In the genomic region with DNA sequence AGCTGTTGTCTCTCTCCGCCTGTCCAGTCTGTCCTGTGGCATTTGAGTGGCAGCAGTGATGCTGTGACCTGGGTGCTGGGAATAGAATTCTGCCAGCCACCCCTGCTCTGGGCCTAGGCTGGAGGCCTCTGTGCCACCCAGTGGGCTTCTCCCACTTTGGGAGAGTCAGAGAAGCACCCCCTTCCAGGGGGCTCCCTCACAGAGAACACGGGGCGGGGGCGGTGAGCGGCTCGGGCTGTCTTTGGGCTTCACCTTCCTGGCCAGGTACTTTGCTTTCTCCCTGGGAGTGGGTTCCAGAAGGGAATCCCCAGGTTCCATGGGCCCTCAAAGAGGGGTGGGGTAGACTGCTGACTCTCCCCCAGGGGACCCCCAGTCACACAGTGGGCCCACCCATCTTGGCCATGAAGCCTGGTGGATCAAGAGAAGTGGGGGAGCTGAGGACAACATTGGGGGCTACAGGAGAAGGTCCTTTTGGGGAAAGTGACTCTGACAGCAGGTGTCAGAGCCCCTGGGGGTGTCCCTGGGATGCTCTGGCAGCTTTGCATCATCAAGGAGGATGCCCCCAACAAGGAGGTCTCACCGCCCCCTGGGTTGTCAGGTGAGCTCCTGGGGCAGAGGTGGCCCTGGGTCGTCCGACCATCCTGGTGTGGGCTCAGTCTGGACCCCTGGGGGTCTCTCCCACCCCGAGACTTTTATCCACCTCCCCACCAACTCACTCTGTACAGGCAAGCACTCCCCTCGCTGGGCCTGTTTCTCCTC, we compare ENCODE assay signal across 32 cellular contexts. TPM values are rescaled to one million over a fixed set of nuclear protein-coding genes. Genes with fewer than 3 reads are reported as not detected.
DNase-seq lines count a peak whose midpoint lies in the region; ATAC-seq, FAIRE-seq and TF ChIP-seq lines count a peak whose summit lies in the region.
"Had no signal": no experiment of that assay in that cellular context is flagged by ENCODE, and none has a peak within 500 bp of the region (broad histone marks: within the 10 kb centered on the region; RNA-seq: fewer than 3 reads in every experiment).

No MANE protein-coding gene starts in this region.

- 90% methylated on average over 11 of the region's 11 CpGs; no CpG with 5 or more reads in 1 of the 2 experiments for WGBS in H1 (ENCODE audit: extremely low coverage in 1 of 2, insufficient coverage in 1 of 2, insufficient read length in 1 of 2, insufficient replicate concordance in 2 of 2, low coverage in 1 of 2, low lambda C conversion rate in 2 of 2, missing lambda C conversion rate in 1 of 2), 2 experiments
- 89 to 96% methylated on average over 7 to 8 of the region's 11 CpGs for WGBS in thyroid gland, 2 donors

- peaks cover 4 to 45% (median 29%) of the 10 kb centered on the region in 10 experiments; a peak in 18 of 20 replicates for H3K4me1 ChIP-seq in BLaER1 treated with 17β-estradiol and CSF1 and Interleukin-3, amounts not matched to agents 10 nM and 100 nM
- H3K4me1 ChIP-seq in H1 (replicated peaks in 1 of 4; ENCODE audit: control insufficient read depth in 3 of 4, insufficient read depth in 4 of 4, low read length in 3 of 4) (peaks cover 3 to 10% (median 4%) of the 10 kb centered on the region in 4 experiments), thyroid gland (peaks cover 14 to 33% of the 10 kb centered on the region in 2 donors)
- H3K4me1 ChIP-seq: colonic mucosa had no signal

- H3K9me3 Mint-ChIP-seq in activated CD4-positive, alpha-beta memory T cell treated with anti-CD3 and anti-CD28 coated beads, Interleukin-2, amount 10 ng/mL, durations not matched to agents 7 days and 5 days: no peaks in the 10 kb centered on the region
- H3K9me3 Mint-ChIP-seq: activated naive CD4-positive, alpha-beta T cell treated with anti-CD3 and anti-CD28 coated beads, Interleukin-2, amount 50 U/mL, for 24 hours; activated T-helper 17 cell treated with anti-CD3 and anti-CD28 coated beads, Interleukin-2, amount 50 U/mL, for 72 hours; stimulated activated naive CD8-positive, alpha-beta T cell treated with anti-CD3 and anti-CD28 coated beads, Interleukin-15, amount 100 ng/mL, for 72 hours had no signal

- H3K4me3 Mint-ChIP-seq in activated CD4-positive, alpha-beta memory T cell treated with anti-CD3 and anti-CD28 coated beads, Interleukin-2, amount 10 ng/mL, durations not matched to agents 7 days and 5 days: no peak overlapping the region

- no peak overlapping the region for H3K4ac ChIP-seq in H1 (replicated peaks; ENCODE audit: insufficient read length, low read depth, low read length)

- H3K36me3 Mint-ChIP-seq in activated CD4-positive, alpha-beta memory T cell treated with anti-CD3 and anti-CD28 coated beads, Interleukin-2, amount 10 ng/mL, durations not matched to agents 7 days and 5 days (ENCODE audit: low read depth): no peaks in the 10 kb centered on the region
- H3K36me3 Mint-ChIP-seq: activated naive CD4-positive, alpha-beta T cell treated with anti-CD3 and anti-CD28 coated beads, Interleukin-2, amount 50 U/mL, for 24 hours; neural progenitor cell had no signal

- POLR2A ChIA-PET in H1 (lab: Charles Lee; ENCODE audit: partially characterized antibody): interaction anchor here (0.7 to 0.9 kb wide), 2 partner anchors 28 to 49 kb away, joined by 3 read pairs; no protein-coding TSS in a partner anchor
- POLR2A ChIA-PET in activated CD4-positive, alpha-beta memory T cell treated with anti-CD3 and anti-CD28 coated beads, Interleukin-2, amount 10 ng/mL, durations not matched to agents 7 days and 5 days (lab: Charles Lee): no interaction called here

- no peaks in the 10 kb centered on the region for H3K79me2 ChIP-seq in H1 (ENCODE audit: control insufficient read depth in 1 of 2, insufficient read depth in 2 of 2, low read length in 2 of 2)
- H3K79me2 ChIP-seq: hepatocyte had no signal

- no peaks in the 10 kb centered on the region for H3K36me3 ChIP-seq in BLaER1 treated with 17β-estradiol and CSF1 and Interleukin-3, amounts not matched to agents 10 nM and 100 nM
- no peaks in the 10 kb centered on the region for H3K36me3 ChIP-seq in H7 (replicated peaks; ENCODE audit: control insufficient read depth, insufficient read depth, low read length)
- no peaks in the 10 kb centered on the region for H3K36me3 ChIP-seq in H1 (ENCODE audit: control insufficient read depth in 2 of 4, insufficient read depth in 4 of 4, low read length in 3 of 4)
- no peaks in the 10 kb centered on the region for H3K36me3 ChIP-seq in thyroid gland
- H3K36me3 ChIP-seq: colonic mucosa, neural progenitor cell, right atrium auricular region, thoracic aorta had no signal

- H3K4me1 Mint-ChIP-seq in activated CD4-positive, alpha-beta memory T cell treated with anti-CD3 and anti-CD28 coated beads, Interleukin-2, amount 10 ng/mL, durations not matched to agents 7 days and 5 days: peaks cover 3% of the 10 kb centered on the region
- H3K4me1 Mint-ChIP-seq: activated T-helper 17 cell treated with anti-CD3 and anti-CD28 coated beads, Interleukin-2, amount 50 U/mL, for 72 hours had no signal

- no peak overlapping the region for H2BK120ac ChIP-seq in H1 (replicated peaks; ENCODE audit: low read depth, low read length)

- H2BK5ac ChIP-seq in H1 (ENCODE audit: low read depth, low read length): no peak overlapping the region; the same call in 1 of the 2 replicates

- H3K4me2 ChIP-seq in BLaER1 treated with 17β-estradiol and CSF1 and Interleukin-3, amounts not matched to agents 10 nM and 100 nM: peak overlapping the region; percentile 87 to 99 (median 97); a peak in 21 of 22 replicates
- peak overlapping the region in 1 of 2 experiments; percentile 83; a peak in 1 of 4 replicates for H3K4me2 ChIP-seq in H1 (ENCODE audit: insufficient read depth in 1 of 2, low read depth in 2 of 2, low read length in 2 of 2)

- no peak overlapping the region for H3K14ac ChIP-seq in H1 (ENCODE audit: insufficient read length)

- no peak for FAIRE-seq in H1 (lab: Jason Lieb, UNC)
- FAIRE-seq: GM19239, HTR-8/SVneo had no signal

- H3K4me3 ChIP-seq in BLaER1 treated with 17β-estradiol and CSF1 and Interleukin-3, amounts not matched to agents 10 nM and 100 nM: peak overlapping the region in 1 of 10 experiments; percentile 61; a peak in 2 of 20 replicates
- H3K4me3 ChIP-seq in H7 (ENCODE audit: insufficient read depth, low read depth, low read length) (no peak overlapping the region), H1 (ENCODE audit: extremely low read depth in 1 of 4, insufficient read depth in 2 of 4, low read depth in 3 of 4, low read length in 4 of 4) (no peak overlapping the region), thyroid gland (replicated peaks in 1 of 3) (no peak overlapping the region)
- H3K4me3 ChIP-seq: hepatocyte had no signal

- peaks cover 0 to 10% (median 0%) of the 10 kb centered on the region in 11 experiments; a peak in 1 of 22 replicates for H3K27me3 ChIP-seq in BLaER1 treated with 17β-estradiol and CSF1 and Interleukin-3, amounts not matched to agents 10 nM and 100 nM
- peaks cover 31% of the 10 kb centered on the region for H3K27me3 ChIP-seq in H7 (ENCODE audit: control insufficient read depth, insufficient read depth, low read length)
- H3K27me3 ChIP-seq in H1 (replicated peaks in 1 of 4; ENCODE audit: control insufficient read depth in 3 of 4, extremely low read depth in 1 of 4, insufficient read depth in 3 of 4, low read length in 3 of 4): peaks cover 18 to 35% (median 30%) of the 10 kb centered on the region in 4 experiments
- no peaks in the 10 kb centered on the region for H3K27me3 ChIP-seq in thyroid gland
- H3K27me3 ChIP-seq: right atrium auricular region had no signal

- peaks cover 11% of the 10 kb centered on the region; the same call in 1 of the 2 replicates for H3K23me2 ChIP-seq in H1 (ENCODE audit: low read depth, low read length)

- H2AFZ ChIP-seq in H1 (ENCODE audit: low read length): no peak overlapping the region
- H2AFZ ChIP-seq: neural progenitor cell had no signal

- H3K27me3 Mint-ChIP-seq in activated CD4-positive, alpha-beta memory T cell treated with anti-CD3 and anti-CD28 coated beads, Interleukin-2, amount 10 ng/mL, durations not matched to agents 7 days and 5 days: peaks cover 17% of the 10 kb centered on the region

- TF ChIP-seq EP300 in H1 (IDR thresholded peaks at IDR 0.05; ENCODE audit: borderline replicate concordance in 1 of 2, low read depth in 2 of 2, low read length in 2 of 2): no peak

- CTCF ChIA-PET in H1 (lab: Charles Lee; ENCODE audit: partially characterized antibody): interaction anchor here (1.6 kb wide), 1 partner anchor 182 kb away, joined by 4 read pairs; no protein-coding TSS in a partner anchor
- CTCF ChIA-PET in activated CD4-positive, alpha-beta memory T cell treated with anti-CD3 and anti-CD28 coated beads, Interleukin-2, amount 10 ng/mL, durations not matched to agents 7 days and 5 days (lab: Charles Lee): no interaction called here

- intact Hi-C loops in thyroid gland (cut with DNase I): no loop called here

- H4K91ac ChIP-seq in H1 (replicated peaks; ENCODE audit: insufficient read length, low read length): no peak overlapping the region

- no peak overlapping the region for H3K23ac ChIP-seq in H1 (ENCODE audit: insufficient read length)

- no peak for ATAC-seq in GM21360 (IDR thresholded peaks at IDR 0.05; ENCODE audit: unreplicated experiment)
- no peak for ATAC-seq in GM21786 (IDR thresholded peaks at IDR 0.05; ENCODE audit: unreplicated experiment)
- ATAC-seq: activated T-helper 17 cell treated with anti-CD3 and anti-CD28 coated beads, Interleukin-2, amount 50 U/mL, for 72 hours; stimulated activated naive CD8-positive, alpha-beta T cell treated with anti-CD3 and anti-CD28 coated beads, Interleukin-15, amount 100 ng/mL, for 72 hours had no signal

- H3K56ac ChIP-seq in H1 (replicated peaks; ENCODE audit: insufficient read length, low read depth, low read length): no peak overlapping the region

- 0 out of 2 replicates have a peak overlapping the region, but pooled peaks have one; percentile 53 for H2AK5ac ChIP-seq in H1 (ENCODE audit: low read depth, low read length)

- H2BK15ac ChIP-seq in H1 (ENCODE audit: low read length): no peak overlapping the region

- no peak overlapping the region for H3K27ac ChIP-seq in BLaER1 treated with 17β-estradiol and CSF1 and Interleukin-3, amounts not matched to agents 10 nM and 100 nM
- H3K27ac ChIP-seq in H1 (ENCODE audit: low read depth, low read length) (no peak overlapping the region; the same call in 1 of the 2 replicates), thyroid gland (peak overlapping the region in 2 of 3 donors; percentile 4 to 32)
- H3K27ac ChIP-seq: colonic mucosa, hepatocyte, neural progenitor cell, thoracic aorta had no signal

- TF ChIP-seq CTCF in H1 (IDR thresholded peaks at IDR 0.05; ENCODE audit: control extremely low read depth in 1 of 3, insufficient read depth in 1 of 3, low read depth in 1 of 3, low read length in 3 of 3) (no peak), thyroid gland (IDR thresholded peaks at IDR 0.05) (no peak)

- peak overlapping the region; percentile 69; the same call in 1 of the 2 replicates for H4K8ac ChIP-seq in H1 (ENCODE audit: extremely low read depth, insufficient read depth, low read length)

- no peaks in the 10 kb centered on the region for H3K9me3 ChIP-seq in BLaER1 treated with 17β-estradiol and CSF1 and Interleukin-3, amounts not matched to agents 10 nM and 100 nM (replicated peaks in 1 of 11)
- H3K9me3 ChIP-seq in H1 (ENCODE audit: insufficient read depth in 2 of 2, low read depth in 1 of 2, low read length in 1 of 2) (no peaks in the 10 kb centered on the region), thyroid gland (no peaks in the 10 kb centered on the region)
- H3K9me3 ChIP-seq: colonic mucosa, right atrium auricular region, thoracic aorta had no signal

- DNase-seq in H7 (peak; percentile 36), H1 (ENCODE audit: low read depth in 1 of 2, low spot score in 2 of 2) (no peak), thyroid gland (no peak)
- DNase-seq in activated CD4-positive, alpha-beta memory T cell treated with anti-CD3 and anti-CD28 coated beads, Interleukin-2, amount 10 ng/mL, durations not matched to agents 7 days and 5 days: no peak
- DNase-seq: activated CD4-positive, alpha-beta T cell treated with anti-CD3 and anti-CD28 coated beads, Interleukin-2, amount 50 U/mL, for 4 hours; activated CD4-positive, CD25-positive, alpha-beta regulatory T cell; amniotic stem cell; colonic mucosa; DMS79; effector CD8-positive, alpha-beta T cell; GF-D8; GOT3; KBM-7; NCI-H1092 treated with DMSO at 0.1 percent for 48 hours; NCI-H187 treated with DMSO at 0.1 percent for 48 hours; NCI-H2171; NCI-H510A; RPMI8226; stimulated activated CD4-positive, alpha-beta T cell treated with anti-CD3 and anti-CD28 coated beads, Interleukin-1b, Interleukin-23, amount 100 ng/mL, for 48 hours; stimulated activated naive CD8-positive, alpha-beta T cell treated with anti-CD3 and anti-CD28 coated beads, Interleukin-15, amount 100 ng/mL, for 72 hours had no signal

- no peak for TF ChIP-seq RAD21 in H1 (IDR thresholded peaks at IDR 0.05 in 1 of 2, conservative IDR thresholded peaks at IDR 0.05 in 1 of 2; ENCODE audit: low read depth in 2 of 2, low read length in 2 of 2)

- H2BK12ac ChIP-seq in H1 (ENCODE audit: low read depth, low read length): no peak overlapping the region

- H3K27ac Mint-ChIP-seq in activated CD4-positive, alpha-beta memory T cell treated with anti-CD3 and anti-CD28 coated beads, Interleukin-2, amount 10 ng/mL, durations not matched to agents 7 days and 5 days: no peak overlapping the region
- H3K27ac Mint-ChIP-seq: activated naive CD4-positive, alpha-beta T cell treated with anti-CD3 and anti-CD28 coated beads, Interleukin-2, amount 50 U/mL, for 24 hours; activated T-helper 17 cell treated with anti-CD3 and anti-CD28 coated beads, Interleukin-2, amount 50 U/mL, for 72 hours; CD14-positive monocyte; neural progenitor cell; stimulated activated naive CD8-positive, alpha-beta T cell treated with anti-CD3 and anti-CD28 coated beads, Interleukin-15, amount 100 ng/mL, for 72 hours had no signal

- no peaks in the 10 kb centered on the region for H3K79me1 ChIP-seq in H1 (ENCODE audit: low read depth, low read length)

- H3K9ac ChIP-seq in BLaER1 treated with 17β-estradiol and CSF1 and Interleukin-3, amounts not matched to agents 10 nM and 100 nM: peak overlapping the region in 4 of 11 experiments; percentile 72 to 76 (median 72); a peak in 5 of 22 replicates
- no peak overlapping the region for H3K9ac ChIP-seq in H1 (replicated peaks in 1 of 4; ENCODE audit: extremely low read depth in 1 of 4, low read depth in 3 of 4, low read length in 3 of 4)
- H3K9ac ChIP-seq: neural progenitor cell had no signal

- 0 out of 22 replicates have a peak, but pooled peaks cover 0 to 3% (median 0%) of the 10 kb centered on the region in 11 experiments for H4K20me1 ChIP-seq in BLaER1 treated with 17β-estradiol and CSF1 and Interleukin-3, amounts not matched to agents 10 nM and 100 nM
- no peaks in the 10 kb centered on the region for H4K20me1 ChIP-seq in H1 (replicated peaks in 1 of 2; ENCODE audit: control insufficient read depth in 1 of 2, insufficient read depth in 2 of 2, low read length in 2 of 2)

- H3K18ac ChIP-seq in H1 (ENCODE audit: extremely low read depth, low read length): no peak overlapping the region

- H2BK20ac ChIP-seq in H1 (ENCODE audit: low read length): no peak overlapping the region

- H4K5ac ChIP-seq in H1 (ENCODE audit: insufficient read length, low read depth, low read length): no peak overlapping the region

- TF ChIP-seq POLR2A in H1 (IDR thresholded peaks at IDR 0.05; ENCODE audit: control extremely low read depth in 1 of 2, low read depth in 2 of 2, low read length in 2 of 2) (no peak), thyroid gland (IDR thresholded peaks at IDR 0.05) (no peak)

RNA-seq across cellular contexts. Expression of gene BOK, which starts 18.8 kb away (rescaled TPM):
- total RNA-seq in H7 (2014; rRNA removed; shearing (Covaris generic)): 59.5 and 61.6 TPM in 2 replicates
- total RNA-seq in H1 (2021; fragmentation: NEBNext Ultra II Directional; extraction: Animal tissue kit (Norgen Biotek cat#: 25700)): 33.7 and 34.7 TPM in 2 replicates
- 37.6 and 47.9 TPM in 2 replicates for polyA plus RNA-seq in H1 (2011; rRNA removed)
- polyA plus RNA-seq in H1 (2011; cell fraction: cytosol; rRNA removed): 33.5 TPM
- 50.2 TPM for polyA plus RNA-seq in H1 (2011; cell fraction: nucleus; rRNA removed)
- polyA plus RNA-seq in H1 (2012, experiment 1 of 2): 18.3 to 27.4 TPM (median 25.2 TPM) in 4 replicates
- 30.5 TPM for polyA plus RNA-seq in H1 (2012, experiment 2 of 2)
- polyA plus RNA-seq in H1 (2013, experiment 1 of 2): 25.1 TPM
- polyA plus RNA-seq in H1 (2013, experiment 2 of 2): 24.1 TPM
- polyA minus RNA-seq in H1 (2011; rRNA and poly(A)+ RNA removed): 14.2 and 14.4 TPM in 2 replicates
- polyA minus RNA-seq in H1 (2011; cell fraction: cytosol; rRNA and poly(A)+ RNA removed): 13.2 TPM
- 12.3 TPM for polyA minus RNA-seq in H1 (2011; cell fraction: nucleus; rRNA and poly(A)+ RNA removed)
- total RNA-seq in thyroid gland: 10 to 100 TPM; 22.2 to 32.1 (median 27.0) TPM
- under 1 TPM; 0.08 to 0.15 TPM for total RNA-seq in activated CD4-positive, alpha-beta memory T cell treated with anti-CD3 and anti-CD28 coated beads, Interleukin-2, amount 10 ng/mL, durations not matched to agents 7 days and 5 days

RNA-seq across cellular contexts. Expression of gene STK25, which starts 31.4 kb away (rescaled TPM):
- total RNA-seq in H7 (2014; rRNA removed; shearing (Covaris generic)): 353 and 443 TPM in 2 replicates
- 159 and 162 TPM in 2 replicates for total RNA-seq in H1 (2021; fragmentation: NEBNext Ultra II Directional; extraction: Animal tissue kit (Norgen Biotek cat#: 25700))
- 546 and 743 TPM in 2 replicates for polyA plus RNA-seq in H1 (2011; rRNA removed)
- polyA plus RNA-seq in H1 (2011; cell fraction: cytosol; rRNA removed): 422 TPM
- 1,385 TPM for polyA plus RNA-seq in H1 (2011; cell fraction: nucleus; rRNA removed)
- 179 to 242 TPM (median 225 TPM) in 4 replicates for polyA plus RNA-seq in H1 (2012, experiment 1 of 2)
- polyA plus RNA-seq in H1 (2012, experiment 2 of 2): 236 TPM
- polyA plus RNA-seq in H1 (2013, experiment 1 of 2): 117 TPM
- 108 TPM for polyA plus RNA-seq in H1 (2013, experiment 2 of 2)
- polyA minus RNA-seq in H1 (2011; rRNA and poly(A)+ RNA removed): 256 and 338 TPM in 2 replicates
- polyA minus RNA-seq in H1 (2011; cell fraction: cytosol; rRNA and poly(A)+ RNA removed): 108 TPM
- 190 TPM for polyA minus RNA-seq in H1 (2011; cell fraction: nucleus; rRNA and poly(A)+ RNA removed)
- 100 to 1,000 TPM; 236 to 364 (median 266) TPM for total RNA-seq in thyroid gland
- total RNA-seq in activated CD4-positive, alpha-beta memory T cell treated with anti-CD3 and anti-CD28 coated beads, Interleukin-2, amount 10 ng/mL, durations not matched to agents 7 days and 5 days: 100 to 1,000 TPM in 1 of 2 experiments, 10 to 100 TPM in 1; 98.8 to 108 TPM

Comparison
In these comparisons a context has a peak if more than half of its experiments do, and no peak if none do; other contexts are left out.
1. H3K27ac ChIP-seq: peak in thyroid gland (2 of 3); none in BLaER1 treated with 17β-estradiol and CSF1 and Interleukin-3, amounts not matched to agents 10 nM and 100 nM (0 of 11) and H1 (single experiment).
2. RNA of gene BOK, which starts 18.8 kb away (total RNA-seq): 59.5 to 61.6 TPM in H7, 33.7 to 34.7 TPM in H1 and 22.2 to 32.1 TPM in thyroid gland; 0.08 to 0.15 TPM in activated CD4-positive, alpha-beta memory T cell treated with anti-CD3 and anti-CD28 coated beads, Interleukin-2, amount 10 ng/mL, durations not matched to agents 7 days and 5 days; every median in the first group is over 10 times any median in the second.